Comparison of ENCODE assay signal across 9 cellular contexts in genomic region chr18:12394428-12394827, GRCh38. TPM values are rescaled to one million over a fixed set of nuclear protein-coding genes. Genes with fewer than 3 reads are reported as not detected.
A peak's percentile ranks its signal among the peaks of the same experiment; 100 is the strongest.
DNase-seq lines count a peak whose midpoint lies in the region; ATAC-seq, FAIRE-seq and TF ChIP-seq lines count a peak whose summit lies in the region.
"Had no signal": no experiment of that assay in that cellular context is flagged by ENCODE, and none has a peak within 500 bp of the region (broad histone marks: within the 10 kb centered on the region; RNA-seq: fewer than 3 reads in every experiment).

No MANE protein-coding gene starts in this region.

- H4K20me1 ChIP-seq in PC-3 (ENCODE audit: low read length) (no peaks in the 10 kb centered on the region), fibroblast of lung (ENCODE audit: control insufficient read depth, extremely low read depth, insufficient read depth, low read length) (no peaks in the 10 kb centered on the region)

- TF ChIP-seq CTCF in PC-3 (conservative IDR thresholded peaks at IDR 0.05; ENCODE audit: low read depth, low read length) (peak; percentile 62), fibroblast of lung (conservative IDR thresholded peaks at IDR 0.05 in 1 of 2, IDR thresholded peaks at IDR 0.05 in 1 of 2; ENCODE audit: low read depth in 1 of 2, low read length in 2 of 2) (peak; percentile 15 to 42), transverse colon (IDR thresholded peaks at IDR 0.05) (peak in 4 of 5 experiments; percentile 14 to 35 (median 16))

- intact Hi-C loops in cardiac septum (cut with DNase I) = no loop called here
- intact Hi-C loops in Right ventricle myocardium superior (cut with DNase I) = loop anchor here (5.0 to 10.0 kb wide), 2 partner anchors 268 to 540 kb away; no protein-coding TSS in a partner anchor
- intact Hi-C loops in PC-3 (cut with micrococcal nuclease) = loop anchor here (5.0 kb wide), 4 partner anchors 48 to 538 kb away; no protein-coding TSS in a partner anchor
- intact Hi-C loops in transverse colon (cut with DNase I; ENCODE audit: low total_unique reads) = no loop called here

- H3K4me1 ChIP-seq in PC-3 (ENCODE audit: insufficient read depth, low read length) (peaks cover 30% of the 10 kb centered on the region), fibroblast of lung (ENCODE audit: control insufficient read depth, extremely low read depth, insufficient read depth, low read length) (no peaks in the 10 kb centered on the region), transverse colon (peaks cover 0 to 19% (median 8%) of the 10 kb centered on the region in 4 donors)

- DNase-seq in cardiac septum (ENCODE audit: low spot score) = peak; percentile 61
- no peak for DNase-seq in Right ventricle myocardium superior
- DNase-seq in PC-3 = no peak
- DNase-seq in fibroblast of lung (ENCODE audit: low read depth in 2 of 2) = no peak
- peak; percentile 39 for DNase-seq in transverse colon
- no peak for DNase-seq in GM19239 (ENCODE audit: insufficient read length, low spot score)
- DNase-seq in NCI-H2029 (lab: John Stamatoyannopoulos, UW) = no peak

- H3K9me3 ChIP-seq in PC-3 (ENCODE audit: low read length) (no peaks in the 10 kb centered on the region), fibroblast of lung (ENCODE audit: control insufficient read depth, insufficient read depth, low read depth, low read length) (no peaks in the 10 kb centered on the region), transverse colon (no peaks in the 10 kb centered on the region)

- no peak overlapping the region for H3K27ac ChIP-seq in PC-3 (ENCODE audit: low read length)
- H3K27ac ChIP-seq in fibroblast of lung (ENCODE audit: insufficient read depth, low read length) = no peak overlapping the region
- H3K27ac ChIP-seq in transverse colon = peak overlapping the region; percentile 11 to 55 (median 28)
- H3K27ac ChIP-seq: PC-9 had no signal

- H3F3A ChIP-seq in PC-3 (ENCODE audit: low read length, unreplicated experiment) = no peaks in the 10 kb centered on the region

- in situ Hi-C loops in transverse colon (cut with MboI; ENCODE audit: low pct_ligation_motif_present in 1 of 4, low pct_unique_long_range_greater_than_20kb in 1 of 4, low sequenced_read_pairs in 3 of 4) = loop anchor here (5.0 to 25.0 kb wide), 4 partner anchors 260 to 543 kb away; partner anchors contain the start of genes SEH1L (in 4 of the 4) and SPIRE1 (in 1 of the 4)

- no TSS peak for BruUV-seq in PC-3 (replicated peaks; lab: Mats Ljungman, UMichigan)

- H3K79me2 ChIP-seq in PC-3 (ENCODE audit: low read length) = no peaks in the 10 kb centered on the region
- H3K79me2 ChIP-seq in fibroblast of lung (ENCODE audit: control insufficient read depth, insufficient read depth, low read length) = no peaks in the 10 kb centered on the region

- H3K27me3 ChIP-seq in PC-3 (ENCODE audit: low read length) (no peaks in the 10 kb centered on the region), fibroblast of lung (ENCODE audit: control insufficient read depth, insufficient read depth, low read length) (no peaks in the 10 kb centered on the region), transverse colon (no peaks in the 10 kb centered on the region)

- H3K9ac ChIP-seq in PC-3 (ENCODE audit: low read length) (no peak overlapping the region), fibroblast of lung (ENCODE audit: insufficient read depth, low read length) (no peak overlapping the region)

- POLR2A ChIA-PET in PC-3 (lab: Charles Lee; ENCODE audit: unreplicated experiment) = interaction anchor here (0.6 to 1.0 kb wide), 4 partner anchors 10 to 95 kb away, joined by 3 to 5 read pairs (median 3); partner anchors contain the start of gene PRELID3A

- 58 to 60% methylated on average over 6 to 8 of the region's 8 CpGs for WGBS in transverse colon (ENCODE audit: low coverage in 1 of 2), 2 donors

- ATAC-seq in Right ventricle myocardium superior (ENCODE audit: poor library complexity) (no peak), PC-3 (peak; percentile 5; the same call in 1 of the 2 replicates), HG02840 (IDR thresholded peaks at IDR 0.05; ENCODE audit: low FRiP score, unreplicated experiment) (no peak)

- H3K36me3 ChIP-seq in PC-3 (ENCODE audit: low read depth, low read length) (no peaks in the 10 kb centered on the region), fibroblast of lung (ENCODE audit: control insufficient read depth, insufficient read depth, low read length) (no peaks in the 10 kb centered on the region), transverse colon (no peaks in the 10 kb centered on the region)

- no peak for TF ChIP-seq POLR2A in transverse colon (IDR thresholded peaks at IDR 0.05)

- H3K4me3 ChIP-seq in PC-3 (ENCODE audit: low read length) = no peak overlapping the region
- H3K4me3 ChIP-seq in fibroblast of lung (replicated peaks in 1 of 4; ENCODE audit: control extremely low read depth in 1 of 4, insufficient read depth in 1 of 4, low read depth in 3 of 4, low read length in 4 of 4) = no peak overlapping the region
- H3K4me3 ChIP-seq in transverse colon = no peak overlapping the region
- H3K4me3 ChIP-seq: PC-9 had no signal

- no peak for FAIRE-seq in GM19239 (lab: Jason Lieb, UNC)

- no peak overlapping the region for H2AFZ ChIP-seq in PC-3 (ENCODE audit: low read length)
- no peak overlapping the region for H2AFZ ChIP-seq in fibroblast of lung (ENCODE audit: low read length)
- H2AFZ ChIP-seq: PC-9 had no signal

- H3K4me2 ChIP-seq in PC-3 (ENCODE audit: low read length) = peak overlapping the region; percentile 59
- H3K4me2 ChIP-seq in fibroblast of lung (ENCODE audit: extremely low read depth, insufficient read depth, low read length) = no peak overlapping the region
- H3K4me2 ChIP-seq: PC-9 had no signal

- CTCF ChIA-PET in PC-3 (lab: Charles Lee) = interaction anchor here (0.6 kb wide), 1 partner anchor 17 kb away, joined by 8 read pairs; the partner anchor contains the start of gene AFG3L2

- H3K9me2 ChIP-seq in PC-3 (replicated peaks; ENCODE audit: low read length) = no peaks in the 10 kb centered on the region

- TF ChIP-seq EP300 in transverse colon (IDR thresholded peaks at IDR 0.05; ENCODE audit: low read depth) = no peak

RNA-seq across cellular contexts. Expression of gene PRELID3A, which starts 13.3 kb away (rescaled TPM):
- total RNA-seq in cardiac septum (2.9 TPM), Right ventricle myocardium superior (1.2 TPM), PC-3 (2014; rRNA removed) (9.7 and 16.5 TPM in 2 replicates), fibroblast of lung (6.9 and 11.2 TPM in 2 replicates), transverse colon (1 to 10 TPM in 3 of 4 donors, not detected in 1; 1.3 to 2.0 (median 1.8) TPM)
- 8.4 and 9.9 TPM in 2 replicates for polyA plus RNA-seq in fibroblast of lung
- polyA plus RNA-seq in fibroblast of lung (2012) = 6.1 and 6.4 TPM in 2 replicates
- 2.0 TPM in 1 of 2 replicates, not detected in the other for polyA minus RNA-seq in fibroblast of lung (ENCODE audit: low replicate concordance)

RNA-seq across cellular contexts. Expression of gene AFG3L2, which starts 17.4 kb away (rescaled TPM):
- total RNA-seq in cardiac septum = 110 TPM
- 145 TPM for total RNA-seq in Right ventricle myocardium superior
- total RNA-seq in PC-3 (2014; rRNA removed) = 79.3 and 95.7 TPM in 2 replicates
- 38.5 and 41.0 TPM in 2 replicates for total RNA-seq in fibroblast of lung
- 36.3 and 38.3 TPM in 2 replicates for polyA plus RNA-seq in fibroblast of lung
- 32.1 and 32.4 TPM in 2 replicates for polyA plus RNA-seq in fibroblast of lung (2012)
- polyA minus RNA-seq in fibroblast of lung (ENCODE audit: low replicate concordance) = 13.6 and 19.2 TPM in 2 replicates
- total RNA-seq in transverse colon = 10 to 100 TPM; 74.1 to 95.6 (median 92.6) TPM

Comparison
In these comparisons a context has a peak if more than half of its experiments do, and no peak if none do; other contexts are left out.
1. DNase-seq: peak in cardiac septum (single experiment) and transverse colon (single experiment); none in Right ventricle myocardium superior (single experiment), PC-3 (single experiment), fibroblast of lung (0 of 2), GM19239 (single experiment) and NCI-H2029 (single experiment).
2. intact Hi-C loops: an anchor here in Right ventricle myocardium superior (5.0 to 10.0 kb wide) and PC-3 (5.0 kb wide); none called in cardiac septum and transverse colon.
3. H3K27ac ChIP-seq: peak in transverse colon (4 of 4); none in PC-3 (single experiment) and fibroblast of lung (single experiment).
4. Peak in every context shown above with its lines, with median percentiles within 50 percentile points of each other: CTCF ChIP-seq.